Comparison of ENCODE assay signal across 19 cellular contexts in the genomic region with DNA sequence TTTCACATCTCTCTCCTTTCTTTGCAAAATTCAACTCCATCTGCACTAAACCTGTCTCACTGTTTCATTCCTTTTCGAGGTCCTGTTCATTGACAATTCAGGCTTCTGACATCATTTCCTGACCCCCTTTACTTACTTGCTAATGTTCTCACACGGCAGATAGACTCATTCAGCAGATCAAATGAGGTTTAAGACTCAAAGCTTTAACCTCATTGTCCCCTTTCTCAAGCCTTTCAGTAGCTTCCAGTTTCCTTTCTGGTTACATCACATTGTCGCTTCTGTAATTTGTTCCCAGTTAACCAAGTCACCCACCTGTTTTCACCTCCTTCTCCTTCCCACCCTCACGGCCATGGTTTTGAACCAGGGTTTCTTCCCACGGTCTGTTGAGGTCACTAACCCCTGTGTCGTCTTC.
A peak's percentile ranks its signal among the peaks of the same experiment; 100 is the strongest.
DNase-seq lines count a peak whose midpoint lies in the region; ATAC-seq and TF ChIP-seq lines count a peak whose summit lies in the region.
"Had no signal": no experiment of that assay in that cellular context is flagged by ENCODE, and none has a peak within 500 bp of the region (broad histone marks: within the 10 kb centered on the region; RNA-seq: fewer than 3 reads in every experiment).

No MANE protein-coding gene starts in this region.

- peaks cover 62% of the 10 kb centered on the region for H3F3A ChIP-seq in SK-N-SH (replicated peaks; ENCODE audit: insufficient read depth)

- peaks cover 84% of the 10 kb centered on the region for H3K79me2 ChIP-seq in SK-N-SH (ENCODE audit: insufficient read depth)

- peaks cover 21 to 28% of the 10 kb centered on the region in 2 experiments for H3K4me1 ChIP-seq in SK-N-SH (ENCODE audit: control insufficient read depth in 1 of 2, insufficient read depth in 2 of 2, low read depth in 1 of 2, low read length in 1 of 2)
- H3K4me1 ChIP-seq: right lobe of liver had no signal

- H3K27me3 Mint-ChIP-seq in activated naive CD8-positive, alpha-beta T cell treated with anti-CD3 and anti-CD28 coated beads, Interleukin-2, amount 50 U/mL, for 24 hours, result peaks cover 1% of the 10 kb centered on the region
- H3K27me3 Mint-ChIP-seq in progenitor cell of endocrine pancreas, result no peaks in the 10 kb centered on the region

- peaks cover 3% of the 10 kb centered on the region for H3K9me3 Mint-ChIP-seq in activated naive CD8-positive, alpha-beta T cell treated with anti-CD3 and anti-CD28 coated beads, Interleukin-2, amount 50 U/mL, for 24 hours
- H3K9me3 Mint-ChIP-seq in progenitor cell of endocrine pancreas (ENCODE audit: low read depth), result no peaks in the 10 kb centered on the region

- DNase-seq in SK-N-SH (no peak), progenitor cell of endocrine pancreas (ENCODE audit: low spot score, unreplicated experiment) (no peak), NCI-H2171 (lab: John Stamatoyannopoulos, UW) (no peak), HUDEP-2 (lab: John Stamatoyannopoulos, UW; ENCODE audit: unreplicated experiment in 76 of 76) (no peak)
- no peak for DNase-seq in activated naive CD8-positive, alpha-beta T cell treated with anti-CD3 and anti-CD28 coated beads, Interleukin-2, amount 50 U/mL, for 24 hours
- DNase-seq: activated CD4-positive, CD25-positive, alpha-beta regulatory T cell treated with anti-CD3 and anti-CD28 coated beads, Interleukin-2, amount 50 U/mL, for 72 hours; DMS79 treated with DMSO at 0.1 percent for 48 hours; NCI-H1105 treated with DMSO at 0.1 percent for 48 hours; NCI-H226; NK-92 treated with Interleukin-12 subunit alpha and Interleukin-12 subunit beta, amount 100 ng/mL, for 24 hours; right lobe of liver; stimulated activated CD4-positive, alpha-beta T cell treated with anti-CD3 and anti-CD28 coated beads, Interleukin-1b, Interleukin-23, amount 100 ng/mL, for 48 hours had no signal

- H3K4me1 Mint-ChIP-seq in activated naive CD8-positive, alpha-beta T cell treated with anti-CD3 and anti-CD28 coated beads, Interleukin-2, amount 50 U/mL, for 24 hours, result peaks cover 24% of the 10 kb centered on the region
- H3K4me1 Mint-ChIP-seq in progenitor cell of endocrine pancreas (ENCODE audit: low read depth), result peaks cover 14% of the 10 kb centered on the region

- H3K27me3 ChIP-seq in SK-N-SH (ENCODE audit: insufficient read depth), result no peaks in the 10 kb centered on the region
- H3K27me3 ChIP-seq: BLaER1 treated with 17β-estradiol and CSF1 and Interleukin-3, amounts not matched to agents 10 nM and 100 nM; right lobe of liver had no signal

- no peak for TF ChIP-seq EP300 in SK-N-SH (IDR thresholded peaks at IDR 0.05; ENCODE audit: borderline replicate concordance in 1 of 2, low read depth in 1 of 2, low read length in 1 of 2)

- no peak overlapping the region for H2AFZ ChIP-seq in SK-N-SH (ENCODE audit: low read depth)

- CTCF ChIA-PET in SK-N-SH (lab: Yijun Ruan, JAX), result interaction anchor here (0.7 kb wide), 1 partner anchor 22 kb away, joined by 3 read pairs; no protein-coding TSS in a partner anchor

- peaks cover 10 to 36% of the 10 kb centered on the region in 2 experiments for H3K36me3 ChIP-seq in SK-N-SH (replicated peaks in 1 of 2; ENCODE audit: control insufficient read depth in 1 of 2, insufficient read depth in 2 of 2, low read length in 1 of 2)
- H3K36me3 ChIP-seq: right lobe of liver had no signal

- H3K9ac ChIP-seq in SK-N-SH, result no peak overlapping the region
- H3K9ac ChIP-seq: BLaER1 treated with 17β-estradiol and CSF1 and Interleukin-3, amounts not matched to agents 10 nM and 100 nM had no signal

- no peak for ATAC-seq in SK-N-SH treated with all-trans-retinoic acid at 6 μM for 48 hours
- peak; percentile 33 for ATAC-seq in HG02610 (IDR thresholded peaks at IDR 0.05; ENCODE audit: unreplicated experiment)
- peak; percentile 61 for ATAC-seq in activated naive CD8-positive, alpha-beta T cell treated with anti-CD3 and anti-CD28 coated beads, Interleukin-2, amount 50 U/mL, for 24 hours
- ATAC-seq in HG02678 (IDR thresholded peaks at IDR 0.05; ENCODE audit: unreplicated experiment), result no peak
- ATAC-seq: esophagus mucosa, HCT116, right lobe of liver had no signal

- 93% methylated on average over 6 of the region's 6 CpGs for WGBS in SK-N-SH (ENCODE audit: low lambda C conversion rate)

- H4K20me1 ChIP-seq in SK-N-SH (ENCODE audit: insufficient read depth), result no peaks in the 10 kb centered on the region

- H3K36me3 Mint-ChIP-seq in activated naive CD8-positive, alpha-beta T cell treated with anti-CD3 and anti-CD28 coated beads, Interleukin-2, amount 50 U/mL, for 24 hours (ENCODE audit: low read depth), result no peaks in the 10 kb centered on the region
- H3K36me3 Mint-ChIP-seq in progenitor cell of endocrine pancreas (ENCODE audit: insufficient read depth), result peaks cover 32% of the 10 kb centered on the region

- H3K27ac ChIP-seq in SK-N-SH (ENCODE audit: low read depth in 2 of 2, low read length in 1 of 2), result peak overlapping the region; percentile 11 to 100; a peak in 2 of 4 replicates
- H3K27ac ChIP-seq: 22Rv1, right lobe of liver had no signal

- H3K9me2 ChIP-seq in SK-N-SH, result no peaks in the 10 kb centered on the region

- H3K4me2 ChIP-seq in SK-N-SH, result no peak overlapping the region
- H3K4me2 ChIP-seq: BLaER1 treated with 17β-estradiol and CSF1 and Interleukin-3, amounts not matched to agents 10 nM and 100 nM had no signal

- peak overlapping the region; percentile 32 for H3K4me3 Mint-ChIP-seq in activated naive CD8-positive, alpha-beta T cell treated with anti-CD3 and anti-CD28 coated beads, Interleukin-2, amount 50 U/mL, for 24 hours
- no peak overlapping the region for H3K4me3 Mint-ChIP-seq in progenitor cell of endocrine pancreas (ENCODE audit: low read depth)

- no peak overlapping the region for H3K4me3 ChIP-seq in SK-N-SH (ENCODE audit: low read depth in 2 of 2, low read length in 1 of 2)
- H3K4me3 ChIP-seq: BLaER1 treated with 17β-estradiol and CSF1 and Interleukin-3, amounts not matched to agents 10 nM and 100 nM; right lobe of liver had no signal

- peak overlapping the region; percentile 29 for H3K27ac Mint-ChIP-seq in activated naive CD8-positive, alpha-beta T cell treated with anti-CD3 and anti-CD28 coated beads, Interleukin-2, amount 50 U/mL, for 24 hours
- H3K27ac Mint-ChIP-seq in progenitor cell of endocrine pancreas, result peak overlapping the region; percentile 1

- TF ChIP-seq CTCF in SK-N-SH (IDR thresholded peaks at IDR 0.05) (no peak), progenitor cell of endocrine pancreas (IDR thresholded peaks at IDR 0.05; ENCODE audit: unreplicated experiment) (no peak)

- POLR2A ChIA-PET in SK-N-SH (lab: Yijun Ruan, JAX), result no interaction called here

- H3K9me3 ChIP-seq in SK-N-SH, result no peaks in the 10 kb centered on the region
- H3K9me3 ChIP-seq: right lobe of liver had no signal

- TF ChIP-seq RAD21 in SK-N-SH (IDR thresholded peaks at IDR 0.05; ENCODE audit: low read length), result no peak

TF ChIP-seq in SK-N-SH, 30 proteins besides CTCF, POLR2A, EP300 and RAD21 (continues in another document):
- TF ChIP-seq EZH2phosphoT487 (IDR thresholded peaks at IDR 0.05; ENCODE audit: borderline replicate concordance, low read depth) (no peak), ELF1 (IDR thresholded peaks at IDR 0.05) (no peak), YY1 (IDR thresholded peaks at IDR 0.05; ENCODE audit: low read depth) (no peak)

TF ChIP-seq in SK-N-SH treated with all-trans-retinoic acid at 6 μM for 48 hours, 23 proteins besides CTCF, POLR2A, EP300 and RAD21 (continues in another document):
- TF ChIP-seq ZFP30 (CRISPR knock-in tag; IDR thresholded peaks at IDR 0.05), result no peak
- no peak for TF ChIP-seq SNAI2 (CRISPR knock-in tag; IDR thresholded peaks at IDR 0.05)
- TF ChIP-seq ZNF565 (CRISPR knock-in tag; conservative IDR thresholded peaks at IDR 0.05; ENCODE audit: low read depth), result no peak
- TF ChIP-seq TOX (CRISPR knock-in tag; IDR thresholded peaks at IDR 0.05; ENCODE audit: borderline replicate concordance), result no peak
- TF ChIP-seq GLIS3 (CRISPR knock-in tag; IDR thresholded peaks at IDR 0.05), result no peak
- TF ChIP-seq CREB5 (CRISPR knock-in tag; IDR thresholded peaks at IDR 0.05; ENCODE audit: low read depth), result no peak
- TF ChIP-seq CSRNP3 (CRISPR knock-in tag; IDR thresholded peaks at IDR 0.05), result no peak
- TF ChIP-seq ARNTL (CRISPR knock-in tag; IDR thresholded peaks at IDR 0.05; ENCODE audit: borderline replicate concordance, low read depth), result no peak
- TF ChIP-seq OSR1 (CRISPR knock-in tag; IDR thresholded peaks at IDR 0.05), result no peak

Comparison
In these comparisons a context has a peak if more than half of its experiments do, and no peak if none do; other contexts are left out.
1. ATAC-seq: peak in HG02610 (single experiment) and activated naive CD8-positive, alpha-beta T cell treated with anti-CD3 and anti-CD28 coated beads, Interleukin-2, amount 50 U/mL, for 24 hours (single experiment); none in SK-N-SH treated with all-trans-retinoic acid at 6 μM for 48 hours (single experiment) and HG02678 (single experiment).